Comparison of ENCODE assay signal across 8 cellular contexts in genomic region chr1:171434717-171435346, GRCh38. TPM values are rescaled to one million over a fixed set of nuclear protein-coding genes. Genes with fewer than 3 reads are reported as not detected.
A peak's percentile ranks its signal among the peaks of the same experiment; 100 is the strongest.
DNase-seq lines count a peak whose midpoint lies in the region; ATAC-seq, FAIRE-seq and TF ChIP-seq lines count a peak whose summit lies in the region.

No MANE protein-coding gene starts in this region.

- H3K9me3 Mint-ChIP-seq in activated T-helper 17 cell treated with anti-CD3 and anti-CD28 coated beads, Interleukin-2, amount 50 U/mL, for 72 hours: no peaks in the 10 kb centered on the region

- H3K27me3 Mint-ChIP-seq in activated T-helper 17 cell treated with anti-CD3 and anti-CD28 coated beads, Interleukin-2, amount 50 U/mL, for 72 hours: peaks cover 5% of the 10 kb centered on the region

- FAIRE-seq in D721Med (lab: Jason Lieb, UNC): no peak

- H3K36me3 Mint-ChIP-seq in activated T-helper 17 cell treated with anti-CD3 and anti-CD28 coated beads, Interleukin-2, amount 50 U/mL, for 72 hours (ENCODE audit: low read depth): no peaks in the 10 kb centered on the region

- no peak for TF ChIP-seq CTCF in AG09319 (IDR thresholded peaks at IDR 0.05; ENCODE audit: low read depth, low read length)
- TF ChIP-seq CTCF in D721Med (IDR thresholded peaks at IDR 0.05; ENCODE audit: insufficient read depth, missing control alignments): no peak

- peak overlapping the region; percentile 56 for H3K27ac Mint-ChIP-seq in activated T-helper 17 cell treated with anti-CD3 and anti-CD28 coated beads, Interleukin-2, amount 50 U/mL, for 72 hours

- ATAC-seq in activated T-helper 17 cell treated with anti-CD3 and anti-CD28 coated beads, Interleukin-2, amount 50 U/mL, for 72 hours (replicated peaks): peak; percentile 84
- no peak for ATAC-seq in HG03045 (IDR thresholded peaks at IDR 0.05; ENCODE audit: unreplicated experiment)

- H3K4me1 Mint-ChIP-seq in activated T-helper 17 cell treated with anti-CD3 and anti-CD28 coated beads, Interleukin-2, amount 50 U/mL, for 72 hours: peaks cover 7% of the 10 kb centered on the region

- H3K4me3 Mint-ChIP-seq in activated T-helper 17 cell treated with anti-CD3 and anti-CD28 coated beads, Interleukin-2, amount 50 U/mL, for 72 hours: peak overlapping the region; percentile 43

- DNase-seq in AG09319 (ENCODE audit: extremely low read depth, low read depth): peak; percentile 16
- peak; percentile 33 for DNase-seq in HT-29 (ENCODE audit: low spot score)
- DNase-seq in hepatic stellate cell (ENCODE audit: low spot score): peak; percentile 33
- no peak for DNase-seq in UCSD-AML1 (lab: John Stamatoyannopoulos, UW; ENCODE audit: unreplicated experiment)
- DNase-seq in D721Med (ENCODE audit: insufficient read length, low spot score): no peak
- no peak for DNase-seq in D341Med (ENCODE audit: low spot score)

RNA-seq across cellular contexts. Expression of gene PRRC2C, which starts 50.5 kb away (rescaled TPM):
- 41.8 and 45.1 TPM in 2 replicates for total RNA-seq in HT-29 (2014; rRNA removed; shearing (Covaris generic))
- total RNA-seq in activated T-helper 17 cell treated with anti-CD3 and anti-CD28 coated beads, Interleukin-2, amount 50 U/mL, for 72 hours: 100 to 1,000 TPM; 209 to 242 TPM

Comparison
In these comparisons a context has a peak if more than half of its experiments do, and no peak if none do; other contexts are left out.
1. DNase-seq: peak in AG09319 (single experiment), HT-29 (single experiment) and hepatic stellate cell (single experiment); none in UCSD-AML1 (single experiment), D721Med (single experiment) and D341Med (single experiment).